ENCODE assay signal across 8 cellular contexts in the genomic region with DNA sequence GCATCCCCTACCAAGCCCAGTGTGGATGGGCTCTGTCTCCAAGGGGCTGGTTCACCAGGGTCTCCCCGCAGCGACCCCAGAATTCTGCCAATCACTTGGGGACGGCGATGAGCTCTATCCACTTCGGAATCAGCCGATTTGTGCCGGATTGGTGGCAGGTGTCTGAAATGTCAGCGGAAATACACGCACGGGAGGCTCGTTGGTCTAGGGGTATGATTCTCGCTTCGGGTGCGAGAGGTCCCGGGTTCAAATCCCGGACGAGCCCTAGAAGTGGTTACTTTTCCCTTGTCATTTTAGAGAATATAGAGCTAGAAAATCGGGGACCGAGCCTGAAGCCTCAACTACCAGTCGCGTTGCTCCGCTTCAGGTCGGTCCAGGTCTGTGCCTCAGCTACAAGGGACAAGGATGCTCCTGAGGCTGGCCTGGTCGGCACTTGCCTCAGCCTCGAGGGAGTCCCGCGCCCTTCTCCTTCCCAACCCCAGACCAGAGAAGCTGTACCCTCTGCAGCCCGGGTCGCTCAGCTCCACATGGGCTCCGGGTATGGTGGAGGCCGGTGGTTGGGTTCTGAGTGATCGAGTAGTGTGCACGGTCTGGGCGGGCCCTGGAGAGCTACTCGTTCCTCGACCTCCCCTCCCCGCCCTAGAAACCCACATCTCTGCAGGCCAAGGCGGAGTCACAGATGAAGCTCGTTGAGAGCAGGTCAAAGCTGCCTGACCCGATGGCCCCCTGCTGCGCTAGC.
DNase-seq lines count a peak whose midpoint lies in the region; ATAC-seq and TF ChIP-seq lines count a peak whose summit lies in the region.

No MANE protein-coding gene starts in this region.

- no peaks in the 10 kb centered on the region for H3K9me3 ChIP-seq in iPS-18c (ENCODE audit: control insufficient read depth, insufficient read depth, low read length)

- in situ Hi-C loops in GM13976 (cut with MboI; ENCODE audit: low sequenced_read_pairs, unreplicated experiment): no loop called here

- peak; percentile 17 for DNase-seq in AG20443 (ENCODE audit: low spot score)
- peak; percentile 72 to 78 for DNase-seq in activated CD4-positive, alpha-beta T cell treated with anti-CD3 and anti-CD28 coated beads, Interleukin-2, amount 50 U/mL, for 48 hours
- DNase-seq in GM13976 (ENCODE audit: low spot score): no peak
- no peak for DNase-seq in nucleus accumbens (lab: John Stamatoyannopoulos, UW)
- no peak for DNase-seq in SIG-M5 (lab: John Stamatoyannopoulos, UW)
- no peak for DNase-seq in SKM-1 (lab: John Stamatoyannopoulos, UW; ENCODE audit: unreplicated experiment)

- ATAC-seq in HG02798 (IDR thresholded peaks at IDR 0.05; ENCODE audit: poor library complexity, unreplicated experiment): peak; percentile 34

- peak overlapping the region; percentile 58 for H3K4me3 ChIP-seq in iPS-18c (ENCODE audit: insufficient read depth, low read depth, low read length)

- TF ChIP-seq CTCF in GM13976 (IDR thresholded peaks at IDR 0.05; ENCODE audit: borderline replicate concordance, control extremely low read depth, extremely low read depth, insufficient read depth, missing control alignments): no peak

Comparison
In these comparisons a context has a peak if more than half of its experiments do, and no peak if none do; other contexts are left out.
1. DNase-seq: peak in AG20443 (single experiment) and activated CD4-positive, alpha-beta T cell treated with anti-CD3 and anti-CD28 coated beads, Interleukin-2, amount 50 U/mL, for 48 hours (2 of 2); none in GM13976 (single experiment), nucleus accumbens (0 of 56), SIG-M5 (single experiment) and SKM-1 (single experiment).